In genomic region chr11:62788991-62789390, GRCh38 we compare ENCODE assay signal across 11 cellular contexts. TPM values are rescaled to one million over a fixed set of nuclear protein-coding genes. Genes with fewer than 3 reads are reported as not detected.
A peak's percentile ranks its signal among the peaks of the same experiment; 100 is the strongest.
DNase-seq lines count a peak whose midpoint lies in the region; ATAC-seq and TF ChIP-seq lines count a peak whose summit lies in the region.
"Had no signal": no experiment of that assay in that cellular context is flagged by ENCODE, and none has a peak within 500 bp of the region (broad histone marks: within the 10 kb centered on the region; RNA-seq: fewer than 3 reads in every experiment).

No MANE protein-coding gene starts in this region.

- H3K4me1 Mint-ChIP-seq in stimulated activated naive CD8-positive, alpha-beta T cell treated with anti-CD3 and anti-CD28 coated beads, Interleukin-15, Interleukin-2, amounts not matched to agents 100 ng/mL and 50 ng/mL, for 24 hours (ENCODE audit: low read depth), result peaks cover 54% of the 10 kb centered on the region
- peaks cover 41% of the 10 kb centered on the region for H3K4me1 Mint-ChIP-seq in T-helper 17 cell
- peaks cover 7% of the 10 kb centered on the region for H3K4me1 Mint-ChIP-seq in glutamatergic neuron (ENCODE audit: low read depth, unreplicated experiment)

- no peak for ATAC-seq in stimulated activated naive CD8-positive, alpha-beta T cell treated with anti-CD3 and anti-CD28 coated beads, Interleukin-15, Interleukin-2, amounts not matched to agents 100 U/mL and 50 U/mL, for 24 hours
- ATAC-seq in T-helper 17 cell, result no peak

- no peak for DNase-seq in stimulated activated naive CD8-positive, alpha-beta T cell treated with anti-CD3 and anti-CD28 coated beads, Interleukin-15, Interleukin-2, amounts not matched to agents 100 U/mL and 50 U/mL, for 24 hours
- DNase-seq in T-helper 17 cell (no peak), glutamatergic neuron (no peak), T-helper 9 cell (no peak), activated gamma-delta T cell (lab: John Stamatoyannopoulos, UW) (no peak), SHP77 treated with DMSO at 0.1 percent for 48 hours (lab: John Stamatoyannopoulos, UW) (no peak)
- DNase-seq in central memory CD4-positive, alpha-beta T cell, result no peak
- DNase-seq: activated CD4-positive, alpha-beta T cell treated with anti-CD3 and anti-CD28 coated beads, Interleukin-2, amount 50 U/mL, for 4 hours; hippocampal formation; stimulated activated CD4-positive, alpha-beta T cell treated with anti-CD3 and anti-CD28 coated beads, Interleukin-2, amount 100 ng/mL, for 48 hours had no signal

- no peaks in the 10 kb centered on the region for H3K9me3 Mint-ChIP-seq in stimulated activated naive CD8-positive, alpha-beta T cell treated with anti-CD3 and anti-CD28 coated beads, Interleukin-15, Interleukin-2, amounts not matched to agents 100 ng/mL and 50 ng/mL, for 24 hours
- H3K9me3 Mint-ChIP-seq in glutamatergic neuron (ENCODE audit: unreplicated experiment), result peaks cover 3% of the 10 kb centered on the region

- H3K36me3 Mint-ChIP-seq in stimulated activated naive CD8-positive, alpha-beta T cell treated with anti-CD3 and anti-CD28 coated beads, Interleukin-15, Interleukin-2, amounts not matched to agents 100 ng/mL and 50 ng/mL, for 24 hours (ENCODE audit: low read depth), result peaks cover 55% of the 10 kb centered on the region
- no peaks in the 10 kb centered on the region for H3K36me3 Mint-ChIP-seq in T-helper 17 cell (ENCODE audit: low read depth)
- H3K36me3 Mint-ChIP-seq in glutamatergic neuron (ENCODE audit: unreplicated experiment), result no peaks in the 10 kb centered on the region

- no peak for TF ChIP-seq CTCF in glutamatergic neuron (IDR thresholded peaks at IDR 0.05; ENCODE audit: partially characterized antibody, unreplicated experiment)

- peak overlapping the region; percentile 94 for H3K4me3 Mint-ChIP-seq in stimulated activated naive CD8-positive, alpha-beta T cell treated with anti-CD3 and anti-CD28 coated beads, Interleukin-15, Interleukin-2, amounts not matched to agents 100 ng/mL and 50 ng/mL, for 24 hours
- H3K4me3 Mint-ChIP-seq in T-helper 17 cell, result peak overlapping the region; percentile 80
- peak overlapping the region; percentile 76 for H3K4me3 Mint-ChIP-seq in glutamatergic neuron (ENCODE audit: unreplicated experiment)

- H3K9me3 ChIP-seq in T-helper 17 cell (ENCODE audit: control insufficient read depth, low read length, poor library complexity, severe bottlenecking), result no peaks in the 10 kb centered on the region

- no peaks in the 10 kb centered on the region for H3K27me3 Mint-ChIP-seq in stimulated activated naive CD8-positive, alpha-beta T cell treated with anti-CD3 and anti-CD28 coated beads, Interleukin-15, Interleukin-2, amounts not matched to agents 100 ng/mL and 50 ng/mL, for 24 hours
- H3K27me3 Mint-ChIP-seq in T-helper 17 cell, result no peaks in the 10 kb centered on the region
- H3K27me3 Mint-ChIP-seq in glutamatergic neuron (ENCODE audit: unreplicated experiment), result peaks cover 2% of the 10 kb centered on the region

- peak overlapping the region; percentile 92 for H3K27ac Mint-ChIP-seq in stimulated activated naive CD8-positive, alpha-beta T cell treated with anti-CD3 and anti-CD28 coated beads, Interleukin-15, Interleukin-2, amounts not matched to agents 100 ng/mL and 50 ng/mL, for 24 hours
- peak overlapping the region; percentile 93 for H3K27ac Mint-ChIP-seq in T-helper 17 cell
- no peak overlapping the region for H3K27ac Mint-ChIP-seq in glutamatergic neuron (ENCODE audit: unreplicated experiment)

RNA-seq across cellular contexts. Expression of gene TMEM179B, which starts 1.8 kb away (rescaled TPM):
- total RNA-seq in T-helper 17 cell (10 to 100 TPM; 20.5 to 27.7 TPM), glutamatergic neuron (ENCODE audit: unreplicated experiment) (28.2 TPM)

RNA-seq across cellular contexts. Expression of gene TMEM223, which starts 2.8 kb away (rescaled TPM):
- total RNA-seq in T-helper 17 cell (1 to 10 TPM; 5.7 to 7.3 TPM), glutamatergic neuron (ENCODE audit: unreplicated experiment) (17.4 TPM)

RNA-seq across cellular contexts. Expression of gene NXF1, which starts 16.2 kb away (rescaled TPM):
- total RNA-seq in T-helper 17 cell (100 to 1,000 TPM; 271 to 305 TPM), glutamatergic neuron (ENCODE audit: unreplicated experiment) (104 TPM)

RNA-seq across cellular contexts. Expression of gene TAF6L, which starts 17.8 kb away (rescaled TPM):
- total RNA-seq in T-helper 17 cell (10 to 100 TPM; 14.1 to 15.8 TPM), glutamatergic neuron (ENCODE audit: unreplicated experiment) (39.4 TPM)

RNA-seq across cellular contexts. Expression of gene POLR2G, which starts 27.6 kb away (rescaled TPM):
- total RNA-seq in T-helper 17 cell, result 10 to 100 TPM; 65.0 to 65.7 TPM
- 92.5 TPM for total RNA-seq in glutamatergic neuron (ENCODE audit: unreplicated experiment)
